12 cellular contexts compared by ENCODE assay signal in genomic region chr4:38668203-38668602, GRCh38. TPM values are rescaled to one million over a fixed set of nuclear protein-coding genes. Genes with fewer than 3 reads are reported as not detected.
A peak's percentile ranks its signal among the peaks of the same experiment; 100 is the strongest.
DNase-seq lines count a peak whose midpoint lies in the region; ATAC-seq and TF ChIP-seq lines count a peak whose summit lies in the region.
"Had no signal": no experiment of that assay in that cellular context is flagged by ENCODE, and none has a peak within 500 bp of the region (broad histone marks: within the 10 kb centered on the region; RNA-seq: fewer than 3 reads in every experiment).

No MANE protein-coding gene starts in this region.

- H2AFZ ChIP-seq in ACC112 (ENCODE audit: low read length, unreplicated experiment) (no peak overlapping the region), parathyroid adenoma (no peak overlapping the region)

- H3K36me3 ChIP-seq in ACC112 (ENCODE audit: insufficient read depth, low read length), result no peaks in the 10 kb centered on the region
- H3K36me3 ChIP-seq in RWPE2 (ENCODE audit: low read depth), result peaks cover 23% of the 10 kb centered on the region
- no peaks in the 10 kb centered on the region for H3K36me3 ChIP-seq in parathyroid adenoma (ENCODE audit: control insufficient read depth, insufficient read depth, low read length)
- H3K36me3 ChIP-seq in MG63, result peaks cover 22% of the 10 kb centered on the region

- DNase-seq in RWPE2 (ENCODE audit: low spot score), result no peak
- no peak for DNase-seq in fibroblast of the aortic adventitia (ENCODE audit: low read depth)
- DNase-seq in activated CD4-positive, alpha-beta T cell treated with anti-CD3 and anti-CD28 coated beads, Interleukin-2, amount 10 ng/mL, durations not matched to agents 24 days and 14 days, result no peak
- DNase-seq in DMS114 treated with DMSO at 0.1 percent for 48 hours (lab: John Stamatoyannopoulos, UW; ENCODE audit: unreplicated experiment), result no peak
- no peak for DNase-seq in MG63
- DNase-seq: NCI-H1092 treated with DMSO at 0.1 percent for 48 hours; NK-92 treated with Interleukin-12 subunit alpha and Interleukin-12 subunit beta, amount 100 ng/mL, for 24 hours; stimulated activated CD4-positive, alpha-beta T cell treated with anti-CD3 and anti-CD28 coated beads, Interleukin-1b, Interleukin-23, amount 100 ng/mL, for 48 hours had no signal

- no peak overlapping the region for H3K27ac Mint-ChIP-seq in activated CD4-positive, alpha-beta T cell treated with anti-CD3 and anti-CD28 coated beads, Interleukin-2, amount 10 ng/mL, durations not matched to agents 24 days and 14 days

- H3K4me1 ChIP-seq in ACC112 (ENCODE audit: control insufficient read depth, insufficient read depth, low read length, unreplicated experiment), result peaks cover 57% of the 10 kb centered on the region
- H3K4me1 ChIP-seq in RWPE2 (ENCODE audit: insufficient read depth, poor library complexity, severe bottlenecking), result peaks cover 62% of the 10 kb centered on the region
- H3K4me1 ChIP-seq in parathyroid adenoma, result peaks cover 27% of the 10 kb centered on the region

- H3K9me3 Mint-ChIP-seq in activated CD4-positive, alpha-beta T cell treated with anti-CD3 and anti-CD28 coated beads, Interleukin-2, amount 10 ng/mL, durations not matched to agents 24 days and 14 days, result no peaks in the 10 kb centered on the region
- H3K9me3 Mint-ChIP-seq: T-helper 1 cell treated with Interleukin-12 subunit alpha and Interleukin-12 subunit beta and Interleukin-4 antibody, amounts not matched to agents 30 μg/mL and 1 μg/mL, for 36 hours had no signal

- intact Hi-C loops in activated CD4-positive, alpha-beta T cell treated with anti-CD3 and anti-CD28 coated beads, Interleukin-2, amount 10 ng/mL, durations not matched to agents 24 days and 14 days (cut with micrococcal nuclease), result loop anchor here (5.0 to 10.0 kb wide), 4 partner anchors 146 to 983 kb away; partner anchors contain the start of gene RELL1

- H3K9me3 ChIP-seq in RWPE2 (ENCODE audit: severe bottlenecking) (no peaks in the 10 kb centered on the region), parathyroid adenoma (ENCODE audit: control insufficient read depth, low read length) (no peaks in the 10 kb centered on the region), MG63 (no peaks in the 10 kb centered on the region)

- TF ChIP-seq CTCF in RWPE2 (IDR thresholded peaks at IDR 0.05; ENCODE audit: poor library complexity, severe bottlenecking), result no peak
- no peak for TF ChIP-seq CTCF in fibroblast of the aortic adventitia (IDR thresholded peaks at IDR 0.05; ENCODE audit: insufficient read depth, low read length)
- no peak for TF ChIP-seq CTCF in parathyroid adenoma (IDR thresholded peaks at IDR 0.05)

- peak overlapping the region; percentile 81 for H3K4me2 ChIP-seq in parathyroid adenoma (ENCODE audit: low read length)

- H3K27me3 Mint-ChIP-seq in activated CD4-positive, alpha-beta T cell treated with anti-CD3 and anti-CD28 coated beads, Interleukin-2, amount 10 ng/mL, durations not matched to agents 24 days and 14 days, result peaks cover 29% of the 10 kb centered on the region

- H3K79me2 ChIP-seq in ACC112 (ENCODE audit: control insufficient read depth, insufficient read depth, low read length, unreplicated experiment) (peaks cover 86% of the 10 kb centered on the region), parathyroid adenoma (peaks cover 45% of the 10 kb centered on the region)

- H3K4me3 ChIP-seq in ACC112 (ENCODE audit: low read depth, low read length) (peak overlapping the region; percentile 85), RWPE2 (ENCODE audit: severe bottlenecking) (no peak overlapping the region), fibroblast of the aortic adventitia (ENCODE audit: low read depth, low read length) (peak overlapping the region; percentile 85), parathyroid adenoma (ENCODE audit: low read depth, low read length) (peak overlapping the region; percentile 94), MG63 (no peak overlapping the region; the same call in 1 of the 2 replicates)

- H3K27ac ChIP-seq in ACC112 (ENCODE audit: low read depth, low read length), result peak overlapping the region; percentile 98
- H3K27ac ChIP-seq in RWPE2 (ENCODE audit: poor library complexity, severe bottlenecking), result peak overlapping the region; percentile 91
- peak overlapping the region; percentile 97 for H3K27ac ChIP-seq in parathyroid adenoma

- ATAC-seq in RWPE2 (ENCODE audit: low read depth) (no peak), GM21515 (IDR thresholded peaks at IDR 0.05; ENCODE audit: unreplicated experiment) (no peak)

- no peak overlapping the region for H3K9ac ChIP-seq in parathyroid adenoma

- H3K36me3 Mint-ChIP-seq in activated CD4-positive, alpha-beta T cell treated with anti-CD3 and anti-CD28 coated beads, Interleukin-2, amount 10 ng/mL, durations not matched to agents 24 days and 14 days (ENCODE audit: low read depth), result peaks cover 2% of the 10 kb centered on the region

- H3K27me3 ChIP-seq in ACC112 (ENCODE audit: insufficient read depth, low read length) (no peaks in the 10 kb centered on the region), RWPE2 (ENCODE audit: insufficient read depth, poor library complexity, severe bottlenecking) (no peaks in the 10 kb centered on the region), parathyroid adenoma (ENCODE audit: control insufficient read depth, insufficient read depth, low read length) (no peaks in the 10 kb centered on the region), MG63 (no peaks in the 10 kb centered on the region)

- H3K4me1 Mint-ChIP-seq in activated CD4-positive, alpha-beta T cell treated with anti-CD3 and anti-CD28 coated beads, Interleukin-2, amount 10 ng/mL, durations not matched to agents 24 days and 14 days, result peaks cover 60% of the 10 kb centered on the region

- H3K4me3 Mint-ChIP-seq in activated CD4-positive, alpha-beta T cell treated with anti-CD3 and anti-CD28 coated beads, Interleukin-2, amount 10 ng/mL, durations not matched to agents 24 days and 14 days, result no peak overlapping the region

RNA-seq across cellular contexts. Expression of gene KLF3, which starts 4.2 kb away (rescaled TPM):
- 22.3 and 41.8 TPM in 2 replicates for total RNA-seq in fibroblast of the aortic adventitia (ENCODE audit: low replicate concordance)
- 0.83 and 1.0 TPM in 2 replicates for total RNA-seq in activated CD4-positive, alpha-beta T cell treated with anti-CD3 and anti-CD28 coated beads, Interleukin-2, amount 10 ng/mL, durations not matched to agents 24 days and 14 days
- total RNA-seq in MG63 (2014; rRNA removed; shearing (Covaris generic); ENCODE audit: low replicate concordance), result 1.9 and 4.1 TPM in 2 replicates

Comparison
In these comparisons a context has a peak if more than half of its experiments do, and no peak if none do; other contexts are left out.
1. H3K4me3 ChIP-seq: peak in ACC112 (single experiment), fibroblast of the aortic adventitia (single experiment) and parathyroid adenoma (single experiment); none in RWPE2 (single experiment) and MG63 (single experiment).
2. Peak in every context shown above with its lines, with median percentiles within 50 percentile points of each other: H3K27ac ChIP-seq.